29 cellular contexts compared by ENCODE assay signal in genomic region chr17:64537488-64537887, GRCh38. TPM values are rescaled to one million over a fixed set of nuclear protein-coding genes. Genes with fewer than 3 reads are reported as not detected.
DNase-seq lines count a peak whose midpoint lies in the region; ATAC-seq, FAIRE-seq and TF ChIP-seq lines count a peak whose summit lies in the region.
"Had no signal": no experiment of that assay in that cellular context is flagged by ENCODE, and none has a peak within 500 bp of the region (broad histone marks: within the 10 kb centered on the region; RNA-seq: fewer than 3 reads in every experiment).

No MANE protein-coding gene starts in this region.

- no TSS peak for BruUV-seq in K562 (replicated peaks; lab: Mats Ljungman, UMichigan)

- H3K27me3 ChIP-seq in K562 (ENCODE audit: control insufficient read depth in 2 of 2, insufficient read depth in 2 of 2, low read length in 2 of 2) (no peaks in the 10 kb centered on the region), osteoblast (ENCODE audit: insufficient read depth, low read length) (no peaks in the 10 kb centered on the region), HAP-1 (ENCODE audit: low read depth) (no peaks in the 10 kb centered on the region)
- H3K27me3 ChIP-seq: brain microvascular endothelial cell, ovary, tibial nerve had no signal

- H3K27ac Mint-ChIP-seq in activated T-cell treated with anti-CD3 and anti-CD28 coated beads, Interleukin-2, amount 50 U/mL, for 24 hours: peak overlapping the region; percentile 42
- peak overlapping the region; percentile 51 for H3K27ac Mint-ChIP-seq in T-helper 17 cell

- no peak overlapping the region for H3K9ac ChIP-seq in K562 (ENCODE audit: insufficient read depth in 1 of 2, low read depth in 2 of 2, low read length in 2 of 2)

- H2AFZ ChIP-seq in K562 (ENCODE audit: low read depth, low read length): no peak overlapping the region
- H2AFZ ChIP-seq in osteoblast (ENCODE audit: low read length): no peak overlapping the region

- TF ChIP-seq CTCF in K562 (IDR thresholded peaks at IDR 0.05 in 2 of 3, conservative IDR thresholded peaks at IDR 0.05 in 1 of 3; ENCODE audit: insufficient read depth in 2 of 3, low read depth in 1 of 3, low read length in 3 of 3) (no peak), osteoblast (IDR thresholded peaks at IDR 0.05; ENCODE audit: extremely low read depth, low read depth, low read length) (no peak)

- TF ChIP-seq EP300 in K562 (IDR thresholded peaks at IDR 0.05; ENCODE audit: low read length): peak; percentile 89

- H3K4me1 ChIP-seq in K562 (replicated peaks in 1 of 2; ENCODE audit: control insufficient read depth in 2 of 2, insufficient read depth in 2 of 2, low read length in 2 of 2) (peaks cover 0 to 19% of the 10 kb centered on the region in 2 experiments; a peak in 3 of 5 replicates), osteoblast (ENCODE audit: insufficient read depth, low read length) (peaks cover 4% of the 10 kb centered on the region), HAP-1 (no peaks in the 10 kb centered on the region)
- H3K4me1 ChIP-seq: A549, tibial nerve had no signal

- in situ Hi-C loops in K562 (cut with MboI) (no loop called here), HAP-1 (cut with MboI; ENCODE audit: low sequenced_read_pairs) (no loop called here)

- TF ChIP-seq RAD21 in K562 (CRISPR knock-in tag; conservative IDR thresholded peaks at IDR 0.05 in 1 of 2, IDR thresholded peaks at IDR 0.05 in 1 of 2): 0 out of 4 replicates have a peak, but pooled peaks of 1 of the 2 experiments have one; percentile 13

- no peak for ATAC-seq in T-helper 17 cell
- ATAC-seq in K562: peak; percentile 90
- no peak for ATAC-seq in GM19328 (IDR thresholded peaks at IDR 0.05; ENCODE audit: unreplicated experiment)
- ATAC-seq: A549, natural killer cell, T-cell had no signal

- no peaks in the 10 kb centered on the region for H3K79me2 ChIP-seq in K562 (ENCODE audit: control insufficient read depth, insufficient read depth, low read length)
- H3K79me2 ChIP-seq in osteoblast (ENCODE audit: insufficient read depth, low read length): peaks cover 12% of the 10 kb centered on the region

- H3K9me3 Mint-ChIP-seq in activated T-cell treated with anti-CD3 and anti-CD28 coated beads, Interleukin-2, amount 50 U/mL, for 24 hours: no peaks in the 10 kb centered on the region
- H3K9me3 Mint-ChIP-seq: natural killer cell, T-cell had no signal

- H4K20me1 ChIP-seq in K562 (replicated peaks; ENCODE audit: control insufficient read depth, insufficient read depth, low read length): no peaks in the 10 kb centered on the region
- H4K20me1 ChIP-seq in osteoblast (ENCODE audit: insufficient read depth, low read length): peaks cover 6% of the 10 kb centered on the region

- H3K27ac ChIP-seq in K562 (ENCODE audit: extremely low read depth, low read depth, low read length) (peak overlapping the region; percentile 67; the same call in 2 of the 3 replicates), osteoblast (ENCODE audit: low read depth, low read length) (no peak overlapping the region)
- H3K27ac ChIP-seq: A549, brain microvascular endothelial cell, skin epidermis, tibial nerve had no signal

- 3% methylated on average over 5 of the region's 5 CpGs for WGBS in K562 (ENCODE audit: insufficient coverage, low coverage, missing lambda C conversion rate)

- peak; percentile 96 for FAIRE-seq in K562 (lab: Jason Lieb, UNC)
- FAIRE-seq: A549, keratinocyte had no signal

- no peak overlapping the region for H3K4me2 ChIP-seq in K562 (ENCODE audit: insufficient read depth, low read length)
- no peak overlapping the region for H3K4me2 ChIP-seq in osteoblast (ENCODE audit: insufficient read depth, low read length)
- H3K4me2 ChIP-seq: A549 had no signal

- no peaks in the 10 kb centered on the region for H3K27me3 Mint-ChIP-seq in activated T-cell treated with anti-CD3 and anti-CD28 coated beads, Interleukin-2, amount 50 U/mL, for 24 hours
- no peaks in the 10 kb centered on the region for H3K27me3 Mint-ChIP-seq in T-helper 17 cell
- H3K27me3 Mint-ChIP-seq: T-cell had no signal

- H3K36me3 Mint-ChIP-seq in activated T-cell treated with anti-CD3 and anti-CD28 coated beads, Interleukin-2, amount 50 U/mL, for 24 hours (ENCODE audit: low read depth): peaks cover 85% of the 10 kb centered on the region
- H3K36me3 Mint-ChIP-seq in T-helper 17 cell (ENCODE audit: low read depth): peaks cover 13% of the 10 kb centered on the region

- H3K36me3 ChIP-seq in K562 (ENCODE audit: control insufficient read depth, insufficient read depth, low read length): peaks cover 79% of the 10 kb centered on the region
- peaks cover 94% of the 10 kb centered on the region for H3K36me3 ChIP-seq in osteoblast (ENCODE audit: insufficient read depth, low read length)
- peaks cover 81% of the 10 kb centered on the region for H3K36me3 ChIP-seq in HAP-1 (replicated peaks)
- H3K36me3 ChIP-seq: ovary had no signal

- CTCF ChIA-PET in K562 (lab: Yijun Ruan, JAX; ENCODE audit: low intra/inter-chr PET ratio): no interaction called here

- H3K9me3 ChIP-seq in T-helper 17 cell (ENCODE audit: control insufficient read depth, low read length, poor library complexity, severe bottlenecking): no peaks in the 10 kb centered on the region
- H3K9me3 ChIP-seq in K562 (replicated peaks; ENCODE audit: control insufficient read depth, insufficient read depth, low read depth, low read length): no peaks in the 10 kb centered on the region
- H3K9me3 ChIP-seq in osteoblast (ENCODE audit: low read depth, low read length): no peaks in the 10 kb centered on the region
- no peaks in the 10 kb centered on the region for H3K9me3 ChIP-seq in HAP-1
- H3K9me3 ChIP-seq: A549, ovary, tibial nerve had no signal

- POLR2A ChIA-PET in K562 (lab: Yijun Ruan, JAX): interaction anchor here (0.5 to 2.7 kb wide), 14 partner anchors 8 to 1968 kb away, joined by 3 to 15 read pairs (median 3); partner anchors contain the start of genes CEP95 and DDX5

- intact Hi-C loops in K562 (cut with micrococcal nuclease): loop anchor here (10.0 kb wide), 1 partner anchor 107 kb away; no protein-coding TSS in a partner anchor

- no peaks in the 10 kb centered on the region for H3K4me1 Mint-ChIP-seq in activated T-cell treated with anti-CD3 and anti-CD28 coated beads, Interleukin-2, amount 50 U/mL, for 24 hours (ENCODE audit: low read depth)
- H3K4me1 Mint-ChIP-seq in T-helper 17 cell: peaks cover 16% of the 10 kb centered on the region

- no peak for DNase-seq in activated T-cell treated with anti-CD3 and anti-CD28 coated beads, Interleukin-2, amount 50 U/mL, for 24 hours
- no peak for DNase-seq in activated T-cell treated with anti-CD3 and anti-CD28 coated beads for 4 hours
- no peak for DNase-seq in T-helper 17 cell
- peak; percentile 48 to 87 (median 63) for DNase-seq in K562 (ENCODE audit: extremely low read depth in 1 of 4, low spot score in 3 of 4)
- peak; percentile 58 for DNase-seq in osteoblast (ENCODE audit: insufficient read length, low spot score, missing footprints)
- DNase-seq in SIG-M5 (lab: John Stamatoyannopoulos, UW): no peak
- DNase-seq in HAP-1 (ENCODE audit: low spot score in 2 of 2): no peak
- DNase-seq: activated CD4-positive, alpha-beta T cell treated with anti-CD3 and anti-CD28 coated beads for 48 hours; activated effector memory CD4-positive, alpha-beta T cell treated with anti-CD3 and anti-CD28 coated beads, Interleukin-2, amount 50 U/mL, for 16 hours; brain microvascular endothelial cell; DMS153; glutamatergic neuron; H7; KG1; midbrain; natural killer cell; NCI-H1417 treated with DMSO at 0.1 percent for 48 hours; NCI-H2081 treated with DMSO at 0.1 percent for 48 hours; NCI-H226; NCI-H748 treated with DMSO at 0.1 percent for 48 hours; ovary; stimulated activated CD4-positive, alpha-beta T cell treated with anti-CD3 and anti-CD28 coated beads, Interleukin-1b, Interleukin-23, amount 100 ng/mL, for 48 hours; stimulated activated CD8-positive, alpha-beta memory T cell treated with anti-CD3 and anti-CD28 coated beads, Interleukin-4, amount 100 ng/mL, for 48 hours; T-cell had no signal

- no peak for TF ChIP-seq POLR2A in K562 (conservative IDR thresholded peaks at IDR 0.05)

- H3K4me3 ChIP-seq in K562: no peak overlapping the region
- no peak overlapping the region for H3K4me3 ChIP-seq in osteoblast (ENCODE audit: insufficient read depth, low read length)
- no peak overlapping the region for H3K4me3 ChIP-seq in HAP-1
- H3K4me3 ChIP-seq: A549, ovary, skin epidermis, tibial nerve had no signal

- no peaks in the 10 kb centered on the region for H3K9me1 ChIP-seq in K562 (ENCODE audit: control insufficient read depth, insufficient read depth, low read length)

- H3K4me3 Mint-ChIP-seq in activated T-cell treated with anti-CD3 and anti-CD28 coated beads, Interleukin-2, amount 50 U/mL, for 24 hours: no peak overlapping the region
- H3K4me3 Mint-ChIP-seq in T-helper 17 cell: no peak overlapping the region
- H3K4me3 Mint-ChIP-seq: natural killer cell, T-cell had no signal

RNA-seq across cellular contexts. Expression of gene CEP95, which starts 30.7 kb away (rescaled TPM):
- total RNA-seq in T-helper 17 cell (100 to 1,000 TPM; 130 to 143 TPM), K562 (2014; rRNA removed) (51.3 and 53.5 TPM in 2 replicates), K562 (2014; rRNA removed; fragmentation: Illumina TruSeq; extraction: Trizol) (71.8 and 80.0 TPM in 2 replicates), K562 (2015; rRNA removed; fragmentation: Illumina TruSeq; extraction: Trizol) (50.0 and 57.1 TPM in 2 replicates), K562 (2021) (48.0 and 48.3 TPM in 2 replicates), osteoblast (47.4 and 48.9 TPM in 2 replicates)
- total RNA-seq in K562 (2011; cell fraction: chromatin; rRNA removed; ENCODE audit: low replicate concordance): 138 and 394 TPM in 2 replicates
- 72.7 and 85.0 TPM in 2 replicates for total RNA-seq in K562 (2011; cell fraction: nucleolus; rRNA removed)
- 132 and 153 TPM in 2 replicates for total RNA-seq in K562 (2011; cell fraction: nucleoplasm; rRNA removed)
- polyA plus RNA-seq in K562 (2011; rRNA removed) (80.7 and 83.4 TPM in 2 replicates), K562 (2014; fragmentation: Illumina TruSeq; extraction: Trizol) (54.4 and 56.9 TPM in 2 replicates), K562 (2014; fragmentation: Nextera tagmentation; extraction: Ambion mirVana) (10 to 100 TPM; 26.7 to 40.0 TPM), K562 (2014; rRNA removed) (61.0 and 75.0 TPM in 2 replicates)
- 9.7 and 20.4 TPM in 2 replicates for polyA plus RNA-seq in K562 (2011; cell fraction: cytosol; rRNA removed)
- 149 and 214 TPM in 2 replicates for polyA plus RNA-seq in K562 (2011; cell fraction: nucleus; rRNA removed)
- polyA plus RNA-seq in K562 (2012): 34.4 and 59.0 TPM in 2 replicates
- polyA minus RNA-seq in K562 (2011; rRNA and poly(A)+ RNA removed): 62.6 and 76.6 TPM in 2 replicates
- 27.3 and 27.7 TPM in 2 replicates for polyA minus RNA-seq in K562 (2011; cell fraction: cytosol; rRNA and poly(A)+ RNA removed)
- polyA minus RNA-seq in K562 (2011; cell fraction: nucleus; rRNA and poly(A)+ RNA removed): 61.9 and 125 TPM in 2 replicates

RNA-seq across cellular contexts. Expression of gene DDX5, which starts 31.4 kb away (rescaled TPM):
- total RNA-seq in T-helper 17 cell (1,000 to 10,000 TPM; 2,533 to 2,679 TPM), K562 (2014; rRNA removed) (239 and 306 TPM in 2 replicates), K562 (2014; rRNA removed; fragmentation: Illumina TruSeq; extraction: Trizol) (411 and 440 TPM in 2 replicates), K562 (2015; rRNA removed; fragmentation: Illumina TruSeq; extraction: Trizol) (386 and 426 TPM in 2 replicates), K562 (2021) (616 and 622 TPM in 2 replicates), osteoblast (291 and 309 TPM in 2 replicates)
- total RNA-seq in K562 (2011; cell fraction: chromatin; rRNA removed; ENCODE audit: low replicate concordance): 1,248 and 2,950 TPM in 2 replicates
- 714 and 743 TPM in 2 replicates for total RNA-seq in K562 (2011; cell fraction: nucleolus; rRNA removed)
- 971 and 1,084 TPM in 2 replicates for total RNA-seq in K562 (2011; cell fraction: nucleoplasm; rRNA removed)
- polyA plus RNA-seq in K562 (2011; rRNA removed) (721 and 729 TPM in 2 replicates), K562 (2014; fragmentation: Illumina TruSeq; extraction: Trizol) (579 and 604 TPM in 2 replicates), K562 (2014; fragmentation: Nextera tagmentation; extraction: Ambion mirVana) (1,000 to 10,000 TPM in 1 of 2 experiments, 100 to 1,000 TPM in 1; 487 to 1,639 TPM), K562 (2014; rRNA removed) (1,331 and 1,452 TPM in 2 replicates)
- 392 and 499 TPM in 2 replicates for polyA plus RNA-seq in K562 (2011; cell fraction: cytosol; rRNA removed)
- 2,138 and 2,865 TPM in 2 replicates for polyA plus RNA-seq in K562 (2011; cell fraction: nucleus; rRNA removed)
- polyA plus RNA-seq in K562 (2012): 332 and 354 TPM in 2 replicates
- polyA minus RNA-seq in K562 (2011; rRNA and poly(A)+ RNA removed): 481 and 488 TPM in 2 replicates
- polyA minus RNA-seq in K562 (2011; cell fraction: cytosol; rRNA and poly(A)+ RNA removed): 167 and 272 TPM in 2 replicates
- 1,052 and 1,975 TPM in 2 replicates for polyA minus RNA-seq in K562 (2011; cell fraction: nucleus; rRNA and poly(A)+ RNA removed)

RNA-seq across cellular contexts. Expression of gene POLG2, which starts 40.6 kb away (rescaled TPM):
- total RNA-seq in T-helper 17 cell (10 to 100 TPM; 37.1 to 39.0 TPM), K562 (2014; rRNA removed) (26.6 and 28.8 TPM in 2 replicates), K562 (2014; rRNA removed; fragmentation: Illumina TruSeq; extraction: Trizol) (34.9 and 37.9 TPM in 2 replicates), K562 (2015; rRNA removed; fragmentation: Illumina TruSeq; extraction: Trizol) (36.4 and 37.0 TPM in 2 replicates), K562 (2021) (39.5 and 44.2 TPM in 2 replicates), osteoblast (7.2 and 7.7 TPM in 2 replicates)
- total RNA-seq in K562 (2011; cell fraction: chromatin; rRNA removed; ENCODE audit: low replicate concordance): 92.4 and 167 TPM in 2 replicates
- 66.1 and 68.5 TPM in 2 replicates for total RNA-seq in K562 (2011; cell fraction: nucleolus; rRNA removed)
- total RNA-seq in K562 (2011; cell fraction: nucleoplasm; rRNA removed): 74.9 and 93.0 TPM in 2 replicates
- polyA plus RNA-seq in K562 (2011; rRNA removed) (42.8 and 44.8 TPM in 2 replicates), K562 (2014; fragmentation: Illumina TruSeq; extraction: Trizol) (31.0 and 37.4 TPM in 2 replicates), K562 (2014; fragmentation: Nextera tagmentation; extraction: Ambion mirVana) (10 to 100 TPM; 13.4 to 14.6 TPM), K562 (2014; rRNA removed) (41.1 and 43.0 TPM in 2 replicates)
- polyA plus RNA-seq in K562 (2011; cell fraction: cytosol; rRNA removed): 7.8 and 17.8 TPM in 2 replicates
- polyA plus RNA-seq in K562 (2011; cell fraction: nucleus; rRNA removed): 74.3 and 76.8 TPM in 2 replicates
- polyA plus RNA-seq in K562 (2012): 32.5 and 35.4 TPM in 2 replicates
- polyA minus RNA-seq in K562 (2011; rRNA and poly(A)+ RNA removed): 34.0 and 36.5 TPM in 2 replicates
- 12.9 and 15.7 TPM in 2 replicates for polyA minus RNA-seq in K562 (2011; cell fraction: cytosol; rRNA and poly(A)+ RNA removed)
- polyA minus RNA-seq in K562 (2011; cell fraction: nucleus; rRNA and poly(A)+ RNA removed): 56.1 and 86.0 TPM in 2 replicates

Comparison
In these comparisons a context has a peak if more than half of its experiments do, and no peak if none do; other contexts are left out.
1. DNase-seq: peak in K562 (4 of 4) and osteoblast (single experiment); none in activated T-cell treated with anti-CD3 and anti-CD28 coated beads, Interleukin-2, amount 50 U/mL, for 24 hours (single experiment), activated T-cell treated with anti-CD3 and anti-CD28 coated beads for 4 hours (single experiment), T-helper 17 cell (0 of 3), SIG-M5 (single experiment) and HAP-1 (0 of 2).